In genomic region chr3:59064276-59064675, GRCh38 we compare ENCODE assay signal across 20 cellular contexts. TPM values are rescaled to one million over a fixed set of nuclear protein-coding genes. Genes with fewer than 3 reads are reported as not detected.
DNase-seq lines count a peak whose midpoint lies in the region; ATAC-seq and TF ChIP-seq lines count a peak whose summit lies in the region.
"Had no signal": no experiment of that assay in that cellular context is flagged by ENCODE, and none has a peak within 500 bp of the region (broad histone marks: within the 10 kb centered on the region; RNA-seq: fewer than 3 reads in every experiment).

No MANE protein-coding gene starts in this region.

- no peaks in the 10 kb centered on the region for H3K4me1 Mint-ChIP-seq in activated CD4-positive, alpha-beta T cell treated with anti-CD3 and anti-CD28 coated beads, Interleukin-2, amount 10 ng/mL, durations not matched to agents 24 days and 14 days
- H3K4me1 Mint-ChIP-seq: nephron had no signal

- DNase-seq in activated CD4-positive, alpha-beta T cell treated with anti-CD3 and anti-CD28 coated beads, Interleukin-2, amount 10 ng/mL, durations not matched to agents 24 days and 14 days, result peak; percentile 47
- no peak for DNase-seq in activated CD4-positive, alpha-beta T cell treated with anti-CD3 and anti-CD28 coated beads for 4 hours
- DNase-seq in colonic mucosa (peak; percentile 25), germinal center (ENCODE audit: low spot score) (no peak), DMS79 (lab: John Stamatoyannopoulos, UW) (no peak)
- DNase-seq: 8988T; activated T-cell treated with anti-CD3 and anti-CD28 coated beads, Interleukin-2, amount 50 U/mL, for 72 hours; GM23248; NCI-H1436 treated with DMSO at 0.1 percent for 48 hours; NCI-H748 treated with DMSO at 0.1 percent for 48 hours; stomach had no signal

- no peaks in the 10 kb centered on the region for H3K27me3 ChIP-seq in OCI-LY1 (ENCODE audit: insufficient read depth, low read length)
- no peaks in the 10 kb centered on the region for H3K27me3 ChIP-seq in colonic mucosa
- H3K27me3 ChIP-seq: stomach had no signal

- H3K27ac ChIP-seq in OCI-LY1 (ENCODE audit: low read depth, low read length, poor library complexity, severe bottlenecking) (no peak overlapping the region), colonic mucosa (no peak overlapping the region)
- H3K27ac ChIP-seq: GM23248, SK-N-MC, stomach had no signal

- no peak overlapping the region for H3K27ac Mint-ChIP-seq in activated CD4-positive, alpha-beta T cell treated with anti-CD3 and anti-CD28 coated beads, Interleukin-2, amount 10 ng/mL, durations not matched to agents 24 days and 14 days
- H3K27ac Mint-ChIP-seq: activated naive CD8-positive, alpha-beta T cell; activated T-cell treated with anti-CD3 and anti-CD28 coated beads, Interleukin-2, amount 50 U/mL, for 72 hours; T-helper 2 cell treated with Interferon-gamma antibody and Interleukin-4, amounts not matched to agents 5 μg/mL and 100 μg/mL, for 36 hours had no signal

- H3K36me3 ChIP-seq in OCI-LY1 (ENCODE audit: insufficient read depth, low read length), result no peaks in the 10 kb centered on the region
- no peaks in the 10 kb centered on the region for H3K36me3 ChIP-seq in colonic mucosa
- H3K36me3 ChIP-seq: stomach had no signal

- H3K9me3 ChIP-seq in OCI-LY1 (ENCODE audit: low read length) (no peaks in the 10 kb centered on the region), colonic mucosa (no peaks in the 10 kb centered on the region)

- H3K36me3 Mint-ChIP-seq in activated CD4-positive, alpha-beta T cell treated with anti-CD3 and anti-CD28 coated beads, Interleukin-2, amount 10 ng/mL, durations not matched to agents 24 days and 14 days (ENCODE audit: low read depth), result no peaks in the 10 kb centered on the region
- H3K36me3 Mint-ChIP-seq: activated naive CD8-positive, alpha-beta T cell had no signal

- peaks cover 48% of the 10 kb centered on the region for H3K27me3 Mint-ChIP-seq in activated CD4-positive, alpha-beta T cell treated with anti-CD3 and anti-CD28 coated beads, Interleukin-2, amount 10 ng/mL, durations not matched to agents 24 days and 14 days

- H3K4me3 ChIP-seq in OCI-LY1 (ENCODE audit: low read depth, low read length, poor library complexity, severe bottlenecking) (no peak overlapping the region), colonic mucosa (no peak overlapping the region)
- H3K4me3 ChIP-seq: GM23248, SK-N-MC, stomach had no signal

- H2AFZ ChIP-seq in OCI-LY1 (ENCODE audit: low read length), result no peak overlapping the region
- H2AFZ ChIP-seq: GM23248 had no signal

- no peaks in the 10 kb centered on the region for H3K9me3 Mint-ChIP-seq in activated CD4-positive, alpha-beta T cell treated with anti-CD3 and anti-CD28 coated beads, Interleukin-2, amount 10 ng/mL, durations not matched to agents 24 days and 14 days
- H3K9me3 Mint-ChIP-seq: T-helper 2 cell treated with Interferon-gamma antibody and Interleukin-4, amounts not matched to agents 5 μg/mL and 100 μg/mL, for 36 hours had no signal

- H3K4me1 ChIP-seq in OCI-LY1 (ENCODE audit: insufficient read depth, low read length, severe bottlenecking) (no peaks in the 10 kb centered on the region), colonic mucosa (no peaks in the 10 kb centered on the region)
- H3K4me1 ChIP-seq: stomach had no signal

- H3K4me2 ChIP-seq in OCI-LY1 (ENCODE audit: low read length), result no peak overlapping the region

- no peaks in the 10 kb centered on the region for H3F3A ChIP-seq in OCI-LY1 (ENCODE audit: insufficient read depth, low read length)

- no peak for ATAC-seq in GM21528 (IDR thresholded peaks at IDR 0.05; ENCODE audit: low FRiP score, unreplicated experiment)
- no peak for ATAC-seq in GM19463 (IDR thresholded peaks at IDR 0.05; ENCODE audit: unreplicated experiment)
- ATAC-seq: activated T-cell treated with anti-CD3 and anti-CD28 coated beads, Interleukin-2, amount 50 U/mL, for 72 hours had no signal

- intact Hi-C loops in activated CD4-positive, alpha-beta T cell treated with anti-CD3 and anti-CD28 coated beads, Interleukin-2, amount 10 ng/mL, durations not matched to agents 24 days and 14 days (cut with micrococcal nuclease), result no loop called here
- intact Hi-C loops in colonic mucosa (cut with DNase I), result no loop called here

- no peaks in the 10 kb centered on the region for H3K9me2 ChIP-seq in OCI-LY1 (ENCODE audit: low read depth, low read length)

- no peak overlapping the region for H3K9ac ChIP-seq in OCI-LY1 (ENCODE audit: low read length)
- H3K9ac ChIP-seq in colonic mucosa (ENCODE audit: low read depth in 2 of 2, low read length in 2 of 2), result no peak overlapping the region
- H3K9ac ChIP-seq: GM23248 had no signal

- H4K20me1 ChIP-seq in OCI-LY1 (ENCODE audit: insufficient read depth, low read length), result no peaks in the 10 kb centered on the region

- no peaks in the 10 kb centered on the region for H3K79me2 ChIP-seq in OCI-LY1 (ENCODE audit: insufficient read depth, low read length)

- no peak overlapping the region for H3K4me3 Mint-ChIP-seq in activated CD4-positive, alpha-beta T cell treated with anti-CD3 and anti-CD28 coated beads, Interleukin-2, amount 10 ng/mL, durations not matched to agents 24 days and 14 days
- H3K4me3 Mint-ChIP-seq: activated naive CD8-positive, alpha-beta T cell; activated T-cell treated with anti-CD3 and anti-CD28 coated beads, Interleukin-2, amount 50 U/mL, for 72 hours; nephron; T-helper 2 cell treated with Interferon-gamma antibody and Interleukin-4, amounts not matched to agents 5 μg/mL and 100 μg/mL, for 36 hours had no signal

- TF ChIP-seq CTCF in OCI-LY1 (IDR thresholded peaks at IDR 0.05; ENCODE audit: low read length) (peak; percentile 45; the same call in 1 of the 2 replicates), colonic mucosa (IDR thresholded peaks at IDR 0.05) (no peak)

RNA-seq across cellular contexts. Expression of gene CFAP20DC, which starts 14.5 kb away (rescaled TPM):
- 0.98 and 1.3 TPM in 2 replicates for total RNA-seq in activated CD4-positive, alpha-beta T cell treated with anti-CD3 and anti-CD28 coated beads, Interleukin-2, amount 10 ng/mL, durations not matched to agents 24 days and 14 days
- 1 to 10 TPM; 1.7 to 1.8 TPM for total RNA-seq in colonic mucosa
- total RNA-seq: M059J, mesenteric fat pad had no signal

Comparison
In these comparisons a context has a peak if more than half of its experiments do, and no peak if none do; other contexts are left out.
1. DNase-seq: peak in activated CD4-positive, alpha-beta T cell treated with anti-CD3 and anti-CD28 coated beads, Interleukin-2, amount 10 ng/mL, durations not matched to agents 24 days and 14 days (single experiment) and colonic mucosa (single experiment); none in activated CD4-positive, alpha-beta T cell treated with anti-CD3 and anti-CD28 coated beads for 4 hours (0 of 2), germinal center (single experiment) and DMS79 (single experiment).